Comparison of ENCODE assay signal across 10 cellular contexts in genomic region chr17:9982159-9982558, GRCh38.
A peak's percentile ranks its signal among the peaks of the same experiment; 100 is the strongest.
DNase-seq lines count a peak whose midpoint lies in the region; ATAC-seq, FAIRE-seq and TF ChIP-seq lines count a peak whose summit lies in the region.
"Had no signal": no experiment of that assay in that cellular context is flagged by ENCODE, and none has a peak within 500 bp of the region (broad histone marks: within the 10 kb centered on the region; RNA-seq: fewer than 3 reads in every experiment).

No MANE protein-coding gene starts in this region.

- H3K4me3 ChIP-seq in A549 (no peak overlapping the region), RWPE2 (ENCODE audit: severe bottlenecking) (no peak overlapping the region), keratinocyte (ENCODE audit: control insufficient read depth in 2 of 3, extremely low read depth in 1 of 3, insufficient read depth in 2 of 3, low read depth in 1 of 3, low read length in 3 of 3) (no peak overlapping the region), foreskin fibroblast (ENCODE audit: low read depth in 1 of 2, low read length in 2 of 2) (no peak overlapping the region)

- TF ChIP-seq CTCF in A549 (IDR thresholded peaks at IDR 0.05): peak; percentile 45; the same call in 2 of the 3 replicates
- TF ChIP-seq CTCF in RWPE2 (IDR thresholded peaks at IDR 0.05; ENCODE audit: poor library complexity, severe bottlenecking): peak; percentile 42
- peak in 2 of 3 experiments; percentile 10 to 23 for TF ChIP-seq CTCF in keratinocyte (optimal IDR thresholded peaks at IDR 0.05 in 1 of 3, IDR thresholded peaks at IDR 0.05 in 1 of 3, conservative IDR thresholded peaks at IDR 0.05 in 1 of 3; ENCODE audit: extremely low read depth in 1 of 3, insufficient read depth in 2 of 3, low read length in 3 of 3)
- no peak for TF ChIP-seq CTCF in foreskin fibroblast (IDR thresholded peaks at IDR 0.05; ENCODE audit: low read depth, low read length)

- no peaks in the 10 kb centered on the region for H3K9me3 ChIP-seq in A549
- no peaks in the 10 kb centered on the region for H3K9me3 ChIP-seq in RWPE2 (ENCODE audit: severe bottlenecking)
- no peaks in the 10 kb centered on the region for H3K9me3 ChIP-seq in keratinocyte (ENCODE audit: control insufficient read depth, low read depth, low read length)

- no peak overlapping the region for H3K4me2 ChIP-seq in A549
- H3K4me2 ChIP-seq in keratinocyte (ENCODE audit: control insufficient read depth, extremely low read depth, insufficient read depth, low read depth, low read length): no peak overlapping the region

- TF ChIP-seq EP300 in A549 (IDR thresholded peaks at IDR 0.05): no peak

- H4K20me1 ChIP-seq in keratinocyte (ENCODE audit: control insufficient read depth, extremely low read depth, insufficient read depth, low read length): no peaks in the 10 kb centered on the region

- H3K36me3 ChIP-seq in RWPE2 (ENCODE audit: low read depth): no peaks in the 10 kb centered on the region
- no peaks in the 10 kb centered on the region for H3K36me3 ChIP-seq in keratinocyte (ENCODE audit: control insufficient read depth in 2 of 2, extremely low read depth in 1 of 2, insufficient read depth in 2 of 2, low read length in 2 of 2)

- no peaks in the 10 kb centered on the region for H3K36me3 Mint-ChIP-seq in activated naive CD8-positive, alpha-beta T cell treated with anti-CD3 and anti-CD28 coated beads, Interleukin-2, amount 50 U/mL, for 24 hours (ENCODE audit: low read depth)
- no peaks in the 10 kb centered on the region for H3K36me3 Mint-ChIP-seq in activated T-cell treated with anti-CD3 and anti-CD28 coated beads, Interleukin-2, amount 50 U/mL, for 4 hours (ENCODE audit: insufficient read depth)

- POLR2A ChIA-PET in A549 (lab: Yijun Ruan, JAX): no interaction called here

- H3K27me3 Mint-ChIP-seq in activated naive CD8-positive, alpha-beta T cell treated with anti-CD3 and anti-CD28 coated beads, Interleukin-2, amount 50 U/mL, for 24 hours: no peaks in the 10 kb centered on the region
- peaks cover 1% of the 10 kb centered on the region for H3K27me3 Mint-ChIP-seq in activated T-cell treated with anti-CD3 and anti-CD28 coated beads, Interleukin-2, amount 50 U/mL, for 4 hours (ENCODE audit: low read depth)

- dilution Hi-C loops in keratinocyte (cut with MboI; ENCODE audit: extremely low pct_ligation_motif_present, low sequenced_read_pairs): no loop called here

- TF ChIP-seq POLR2A in A549 (IDR thresholded peaks at IDR 0.05; ENCODE audit: low read length) (no peak), GM12891 (IDR thresholded peaks at IDR 0.05; ENCODE audit: low read depth, low read length) (no peak)

- H3K27ac ChIP-seq in A549 (no peak overlapping the region), RWPE2 (ENCODE audit: poor library complexity, severe bottlenecking) (no peak overlapping the region), keratinocyte (ENCODE audit: control insufficient read depth, insufficient read depth, low read length) (no peak overlapping the region)

- H3K4me3 Mint-ChIP-seq in activated naive CD8-positive, alpha-beta T cell treated with anti-CD3 and anti-CD28 coated beads, Interleukin-2, amount 50 U/mL, for 24 hours: no peak overlapping the region
- H3K4me3 Mint-ChIP-seq in activated T-cell treated with anti-CD3 and anti-CD28 coated beads, Interleukin-2, amount 50 U/mL, for 4 hours: no peak overlapping the region

- no peaks in the 10 kb centered on the region for H3K27me3 ChIP-seq in RWPE2 (ENCODE audit: insufficient read depth, poor library complexity, severe bottlenecking)
- H3K27me3 ChIP-seq in keratinocyte (ENCODE audit: control insufficient read depth, extremely low read depth, insufficient read depth, low read length): no peaks in the 10 kb centered on the region

- peak; percentile 65 to 66 for TF ChIP-seq RAD21 in A549 (conservative IDR thresholded peaks at IDR 0.05 in 1 of 2, IDR thresholded peaks at IDR 0.05 in 1 of 2)

- 35% methylated on average over 3 of the region's 3 CpGs for WGBS in A549 (ENCODE audit: missing lambda C conversion rate)

- no peaks in the 10 kb centered on the region for H3K79me2 ChIP-seq in keratinocyte (ENCODE audit: control insufficient read depth, insufficient read depth, low read length)

- H3K27ac Mint-ChIP-seq in activated naive CD8-positive, alpha-beta T cell treated with anti-CD3 and anti-CD28 coated beads, Interleukin-2, amount 50 U/mL, for 24 hours: no peak overlapping the region

- DNase-seq in A549 (ENCODE audit: low read depth in 1 of 2, low spot score in 1 of 2): peak; percentile 53
- no peak for DNase-seq in GM12891 (ENCODE audit: insufficient read length, low spot score)
- DNase-seq in RWPE2 (ENCODE audit: low spot score): no peak
- no peak for DNase-seq in keratinocyte (ENCODE audit: low read depth, low spot score)
- no peak for DNase-seq in activated naive CD8-positive, alpha-beta T cell treated with anti-CD3 and anti-CD28 coated beads, Interleukin-2, amount 50 U/mL, for 24 hours
- DNase-seq in activated T-cell treated with anti-CD3 and anti-CD28 coated beads, Interleukin-2, amount 50 U/mL, for 4 hours: no peak
- DNase-seq in foreskin fibroblast: no peak
- DNase-seq: NCI-H1105 treated with DMSO at 0.1 percent for 48 hours, right cardiac atrium had no signal

- H3K4me1 Mint-ChIP-seq in activated naive CD8-positive, alpha-beta T cell treated with anti-CD3 and anti-CD28 coated beads, Interleukin-2, amount 50 U/mL, for 24 hours: peaks cover 3% of the 10 kb centered on the region
- peaks cover 1% of the 10 kb centered on the region for H3K4me1 Mint-ChIP-seq in activated T-cell treated with anti-CD3 and anti-CD28 coated beads, Interleukin-2, amount 50 U/mL, for 4 hours (ENCODE audit: low read depth)

- no peaks in the 10 kb centered on the region for H3K9me3 Mint-ChIP-seq in activated naive CD8-positive, alpha-beta T cell treated with anti-CD3 and anti-CD28 coated beads, Interleukin-2, amount 50 U/mL, for 24 hours
- no peaks in the 10 kb centered on the region for H3K9me3 Mint-ChIP-seq in activated T-cell treated with anti-CD3 and anti-CD28 coated beads, Interleukin-2, amount 50 U/mL, for 4 hours

- no peak overlapping the region for H3K9ac ChIP-seq in keratinocyte (ENCODE audit: control insufficient read depth, extremely low read depth, insufficient read depth, low read length)

- H3K9me1 ChIP-seq in keratinocyte (ENCODE audit: control insufficient read depth, extremely low read depth, insufficient read depth, low read length): no peaks in the 10 kb centered on the region

- CTCF ChIA-PET in A549 (lab: Yijun Ruan, JAX): interaction anchor here (1.0 to 14.5 kb wide), 16 partner anchors 9 to 636 kb away, joined by 3 to 232 read pairs (median 4); no protein-coding TSS in a partner anchor

- H3K4me1 ChIP-seq in A549 (peaks cover 16% of the 10 kb centered on the region), RWPE2 (ENCODE audit: insufficient read depth, poor library complexity, severe bottlenecking) (no peaks in the 10 kb centered on the region), keratinocyte (ENCODE audit: control insufficient read depth, extremely low read depth, insufficient read depth, low read length) (no peaks in the 10 kb centered on the region)

- peak; percentile 72 to 76; a peak in 4 of 6 replicates for ATAC-seq in A549
- ATAC-seq in RWPE2 (ENCODE audit: low read depth): peak; percentile 31; the same call in 1 of the 3 replicates
- no peak for ATAC-seq in activated naive CD8-positive, alpha-beta T cell treated with anti-CD3 and anti-CD28 coated beads, Interleukin-2, amount 50 U/mL, for 24 hours
- ATAC-seq in activated T-cell treated with anti-CD3 and anti-CD28 coated beads, Interleukin-2, amount 50 U/mL, for 4 hours: no peak
- no peak for ATAC-seq in GM19455 (IDR thresholded peaks at IDR 0.05; ENCODE audit: unreplicated experiment)
- ATAC-seq: right cardiac atrium had no signal

- no peak for FAIRE-seq in A549 (lab: Jason Lieb, UNC)
- FAIRE-seq in GM12891 (lab: Jason Lieb, UNC): peak; percentile 13
- FAIRE-seq in keratinocyte (lab: Jason Lieb, UNC): no peak

- no peak overlapping the region for H2AFZ ChIP-seq in keratinocyte (ENCODE audit: control insufficient read depth, low read length)

TF ChIP-seq in A549, 52 proteins besides CTCF, POLR2A, EP300 and RAD21:
- peak; percentile 69 for TF ChIP-seq SMC3 (IDR thresholded peaks at IDR 0.05)
- TF ChIP-seq, protein P1, sequence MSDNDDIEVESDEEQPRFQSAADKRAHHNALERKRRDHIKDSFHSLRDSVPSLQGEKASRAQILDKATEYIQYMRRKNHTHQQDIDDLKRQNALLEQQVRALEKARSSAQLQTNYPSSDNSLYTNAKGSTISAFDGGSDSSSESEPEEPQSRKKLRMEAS (IDR thresholded peaks at IDR 0.05): no peak
TF ChIP-seq in A549: peak in this region for 1.

TF ChIP-seq in GM12891, 5 proteins besides CTCF, POLR2A, EP300 and RAD21:
- no peak for TF ChIP-seq TAF1 (IDR thresholded peaks at IDR 0.05; ENCODE audit: low read depth, low read length)
- no peak for TF ChIP-seq POU2F2 (IDR thresholded peaks at IDR 0.05; ENCODE audit: low read depth, low read length)
- no peak for TF ChIP-seq SPI1 (IDR thresholded peaks at IDR 0.05; ENCODE audit: low read depth, low read length)
- no peak for TF ChIP-seq PAX5 (IDR thresholded peaks at IDR 0.05; ENCODE audit: insufficient read depth, low read length, severe bottlenecking)
- no peak for TF ChIP-seq POLR2AphosphoS5 (IDR thresholded peaks at IDR 0.05; ENCODE audit: low read depth, low read length)

Comparison
In these comparisons a context has a peak if more than half of its experiments do, and no peak if none do; other contexts are left out.
1. ATAC-seq: peak in A549 (2 of 2) and RWPE2 (single experiment); none in activated naive CD8-positive, alpha-beta T cell treated with anti-CD3 and anti-CD28 coated beads, Interleukin-2, amount 50 U/mL, for 24 hours (single experiment), activated T-cell treated with anti-CD3 and anti-CD28 coated beads, Interleukin-2, amount 50 U/mL, for 4 hours (0 of 2) and GM19455 (single experiment).
2. DNase-seq: peak in A549 (2 of 2); none in GM12891 (single experiment), RWPE2 (single experiment), keratinocyte (single experiment), activated naive CD8-positive, alpha-beta T cell treated with anti-CD3 and anti-CD28 coated beads, Interleukin-2, amount 50 U/mL, for 24 hours (single experiment), activated T-cell treated with anti-CD3 and anti-CD28 coated beads, Interleukin-2, amount 50 U/mL, for 4 hours (single experiment) and foreskin fibroblast (0 of 2).